13 cellular contexts compared by ENCODE assay signal in genomic region chr3:135229018-135229495, GRCh38.
DNase-seq lines count a peak whose midpoint lies in the region; ATAC-seq and TF ChIP-seq lines count a peak whose summit lies in the region.
"Had no signal": no experiment of that assay in that cellular context is flagged by ENCODE, and none has a peak within 500 bp of the region (broad histone marks: within the 10 kb centered on the region; RNA-seq: fewer than 3 reads in every experiment).

No MANE protein-coding gene starts in this region.

- POLR2A ChIA-PET in naive thymus-derived CD8-positive, alpha-beta T cell (lab: Charles Lee): no interaction called here

- H3K9me3 ChIP-seq in left lung (peaks cover 0 to 5% of the 10 kb centered on the region in 2 donors), trophoblast cell (ENCODE audit: insufficient read depth, low read depth, low read length) (peaks cover 6% of the 10 kb centered on the region)

- TF ChIP-seq CTCF in Calu3 (IDR thresholded peaks at IDR 0.05; ENCODE audit: unreplicated experiment) (no peak), left lung (IDR thresholded peaks at IDR 0.05) (no peak)

- no TSS peak for BruUV-seq in Calu3 (replicated peaks; lab: Mats Ljungman, UMichigan)

- no peak overlapping the region for H4K12ac ChIP-seq in trophoblast cell (ENCODE audit: low read depth, low read length)

- H3K27ac ChIP-seq in left lung (no peak overlapping the region), trophoblast cell (ENCODE audit: low read depth, low read length) (no peak overlapping the region)

- DNase-seq in Calu3 (peak; percentile 21), NCI-H146 (lab: John Stamatoyannopoulos, UW) (peak; percentile 100), NOMO-1 treated with DMSO at 0.1 percent for 48 hours (lab: John Stamatoyannopoulos, UW; ENCODE audit: unreplicated experiment) (peak; percentile 75), left lung (no peak), trophoblast cell (no peak)
- no peak for DNase-seq in activated CD4-positive, alpha-beta T cell treated with anti-CD3 and anti-CD28 coated beads for 48 hours
- no peak for DNase-seq in naive thymus-derived CD8-positive, alpha-beta T cell
- DNase-seq: HFFc6 had no signal

- H2BK120ac ChIP-seq in trophoblast cell (ENCODE audit: insufficient read depth, low read length, poor library complexity): no peak overlapping the region

- H3K23ac ChIP-seq in trophoblast cell (ENCODE audit: low read length): no peak overlapping the region

- no peak overlapping the region for H3K4me3 Mint-ChIP-seq in Calu3 (ENCODE audit: low read depth, unreplicated experiment)
- H3K4me3 Mint-ChIP-seq in naive thymus-derived CD8-positive, alpha-beta T cell: no peak overlapping the region
- H3K4me3 Mint-ChIP-seq: B cell; central memory CD8-positive, alpha-beta T cell; HFFc6; IgD-negative memory B cell; T-helper 1 cell treated with Interleukin-12 subunit alpha and Interleukin-12 subunit beta and Interleukin-4 antibody, amounts not matched to agents 30 μg/mL and 1 μg/mL, for 36 hours had no signal

- peak; percentile 82 for ATAC-seq in left lung
- ATAC-seq in naive thymus-derived CD8-positive, alpha-beta T cell: no peak
- ATAC-seq in HG03025 (IDR thresholded peaks at IDR 0.05; ENCODE audit: low FRiP score, unreplicated experiment): no peak

- H3K4me3 ChIP-seq in left lung: no peak overlapping the region
- no peak overlapping the region for H3K4me3 ChIP-seq in trophoblast cell (ENCODE audit: low read depth, low read length)

- intact Hi-C loops in Calu3 (cut with micrococcal nuclease; ENCODE audit: unreplicated experiment) (no loop called here), left lung (cut with DNase I) (no loop called here)

- no peaks in the 10 kb centered on the region for H3K27me3 Mint-ChIP-seq in Calu3 (ENCODE audit: unreplicated experiment)
- peaks cover 0 to 7% (median 0%) of the 10 kb centered on the region in 5 donors for H3K27me3 Mint-ChIP-seq in naive thymus-derived CD8-positive, alpha-beta T cell
- H3K27me3 Mint-ChIP-seq: B cell; central memory CD8-positive, alpha-beta T cell had no signal

- H3K36me3 ChIP-seq in left lung (no peaks in the 10 kb centered on the region), trophoblast cell (ENCODE audit: control insufficient read depth in 1 of 2, insufficient read depth in 2 of 2, low read length in 2 of 2) (no peaks in the 10 kb centered on the region)

- CTCF ChIA-PET in Calu3 (lab: Charles Lee): interaction anchor here (0.6 kb wide), 1 partner anchor 17 kb away, joined by 3 read pairs; no protein-coding TSS in a partner anchor

- no peak overlapping the region for H2AK5ac ChIP-seq in trophoblast cell (ENCODE audit: low read length)

- no peak overlapping the region for H3K9ac ChIP-seq in trophoblast cell (ENCODE audit: low read length)

- H3K14ac ChIP-seq in trophoblast cell (ENCODE audit: low read length): no peak overlapping the region

- H4K8ac ChIP-seq in trophoblast cell (ENCODE audit: low read depth, low read length): no peak overlapping the region

- WGBS in trophoblast cell (ENCODE audit: extremely low coverage, insufficient coverage, insufficient read length): no CpG with 5 or more reads among the region's 5 CpGs

- no peak overlapping the region for H3K4me2 ChIP-seq in trophoblast cell (ENCODE audit: low read length)

- no peak overlapping the region for H3K27ac Mint-ChIP-seq in Calu3 (ENCODE audit: unreplicated experiment)
- no peak overlapping the region for H3K27ac Mint-ChIP-seq in naive thymus-derived CD8-positive, alpha-beta T cell
- H3K27ac Mint-ChIP-seq: B cell; HFFc6; IgD-negative memory B cell; T-helper 1 cell treated with Interleukin-12 subunit alpha and Interleukin-12 subunit beta and Interleukin-4 antibody, amounts not matched to agents 30 μg/mL and 1 μg/mL, for 36 hours had no signal

- no peaks in the 10 kb centered on the region for H3K4me1 Mint-ChIP-seq in Calu3 (ENCODE audit: low read depth, unreplicated experiment)
- peaks cover 0 to 4% (median under 1%) of the 10 kb centered on the region in 4 donors for H3K4me1 Mint-ChIP-seq in naive thymus-derived CD8-positive, alpha-beta T cell
- H3K4me1 Mint-ChIP-seq: B cell; central memory CD8-positive, alpha-beta T cell had no signal

- no peak overlapping the region for H2BK12ac ChIP-seq in trophoblast cell (ENCODE audit: low read length)

- no peaks in the 10 kb centered on the region for H3K27me3 ChIP-seq in left lung
- no peaks in the 10 kb centered on the region for H3K27me3 ChIP-seq in trophoblast cell (ENCODE audit: insufficient read depth, low read length)

- no peaks in the 10 kb centered on the region for H3K79me1 ChIP-seq in trophoblast cell (ENCODE audit: low read length)

- no peak overlapping the region for H4K91ac ChIP-seq in trophoblast cell (ENCODE audit: low read depth, low read length)

- H3K79me2 ChIP-seq in trophoblast cell (ENCODE audit: control insufficient read depth, insufficient read depth, low read length, poor library complexity): no peaks in the 10 kb centered on the region

- no peak overlapping the region for H2AFZ ChIP-seq in trophoblast cell (ENCODE audit: insufficient read depth, low read length, poor library complexity)

- no peaks in the 10 kb centered on the region for H3K36me3 Mint-ChIP-seq in Calu3 (ENCODE audit: insufficient read depth, unreplicated experiment)
- no peaks in the 10 kb centered on the region for H3K36me3 Mint-ChIP-seq in naive thymus-derived CD8-positive, alpha-beta T cell
- H3K36me3 Mint-ChIP-seq: IgD-negative memory B cell had no signal

- H3K4me1 ChIP-seq in left lung: peaks cover 0 to 8% of the 10 kb centered on the region in 2 donors
- H3K4me1 ChIP-seq in trophoblast cell (ENCODE audit: control insufficient read depth in 1 of 2, insufficient read depth in 2 of 2, low read length in 2 of 2): no peaks in the 10 kb centered on the region

- no peak overlapping the region for H2BK5ac ChIP-seq in trophoblast cell (ENCODE audit: low read depth, low read length, poor library complexity)

- no peak overlapping the region for H3K18ac ChIP-seq in trophoblast cell (ENCODE audit: low read length)

- peaks cover 2% of the 10 kb centered on the region for H3K9me3 Mint-ChIP-seq in Calu3 (ENCODE audit: low read depth, unreplicated experiment)
- peaks cover 0 to 1% (median 0%) of the 10 kb centered on the region in 9 donors for H3K9me3 Mint-ChIP-seq in naive thymus-derived CD8-positive, alpha-beta T cell
- H3K9me3 Mint-ChIP-seq: central memory CD8-positive, alpha-beta T cell had no signal

- H3K4ac ChIP-seq in trophoblast cell (ENCODE audit: low read depth, low read length): no peak overlapping the region

Comparison
In these comparisons a context has a peak if more than half of its experiments do, and no peak if none do; other contexts are left out.
1. DNase-seq: peak in Calu3 (single experiment), NCI-H146 (single experiment) and NOMO-1 treated with DMSO at 0.1 percent for 48 hours (single experiment); none in left lung (0 of 2), activated CD4-positive, alpha-beta T cell treated with anti-CD3 and anti-CD28 coated beads for 48 hours (single experiment), naive thymus-derived CD8-positive, alpha-beta T cell (0 of 10) and trophoblast cell (0 of 2).